Comparison of ENCODE assay signal across 32 cellular contexts in genomic region chr17:31174215-31174614, GRCh38.
"Had no signal": no experiment of that assay in that cellular context is flagged by ENCODE, and none has a peak within 500 bp of the region (broad histone marks: within the 10 kb centered on the region; RNA-seq: fewer than 3 reads in every experiment).

No MANE protein-coding gene starts in this region.

- DNase-seq: activated effector memory CD4-positive, alpha-beta T cell treated with anti-CD3 and anti-CD28 coated beads, Interleukin-2, amount 50 U/mL, for 16 hours; activated effector memory CD4-positive, alpha-beta T cell treated with Interleukin-2 at 50 U/mL for 16 hours; activated gamma-delta T cell; activated gamma-delta T cell treated with Interleukin-2 at 50 U/mL for 16 hours; activated naive CD4-positive, alpha-beta T cell; activated naive CD4-positive, alpha-beta T cell treated with anti-CD3 and anti-CD28 coated beads for 36 hours; activated naive CD4-positive, alpha-beta T cell treated with anti-CD3 and anti-CD28 coated beads, Interleukin-2, amount 10 ng/mL, durations not matched to agents 7 days and 5 days; activated naive CD4-positive, alpha-beta T cell treated with anti-CD3 and anti-CD28 coated beads, Interleukin-2, amount 50 U/mL, for 16 hours; activated naive CD4-positive, alpha-beta T cell treated with Interleukin-2 at 50 U/mL for 16 hours; activated naive CD8-positive, alpha-beta T cell treated with anti-CD3 and anti-CD28 coated beads for 36 hours; activated naive CD8-positive, alpha-beta T cell treated with anti-CD3 and anti-CD28 coated beads, Interleukin-2, amount 10 ng/mL, durations not matched to agents 7 days and 5 days; activated naive CD8-positive, alpha-beta T cell treated with anti-CD3 and anti-CD28 coated beads, Interleukin-2, amount 50 U/mL, for 24 hours; activated T-cell treated with anti-CD3 and anti-CD28 coated beads, Interleukin-2, amount 50 U/mL, for 1 hour; activated T-cell treated with anti-CD3 and anti-CD28 coated beads, Interleukin-2, amount 50 U/mL, for 24 hours; activated T-cell treated with anti-CD3 and anti-CD28 coated beads, Interleukin-2, amount 50 U/mL, for 4 hours; activated T-cell treated with anti-CD3 and anti-CD28 coated beads, Interleukin-2, amount 50 U/mL, for 48 hours; activated T-cell treated with anti-CD3 and anti-CD28 coated beads, Interleukin-2, amount 50 U/mL, for 72 hours; adrenal gland; amniotic stem cell; amygdala; anterior cingulate cortex; aorta; body of pancreas; brain microvascular endothelial cell; caudate nucleus; central memory CD4-positive, alpha-beta T cell; cerebellar nuclear complex had no signal

- H3K27me3 ChIP-seq: adrenal gland, ascending aorta, body of pancreas, brain microvascular endothelial cell, breast epithelium, cardiac muscle cell had no signal

- H3K36me3 ChIP-seq: adrenal gland, brain microvascular endothelial cell, breast epithelium, cardiac muscle cell had no signal

- H3K9me3 ChIP-seq: adrenal gland, ascending aorta, body of pancreas, breast epithelium had no signal

- H3K4me3 ChIP-seq: adrenal gland, ascending aorta, body of pancreas, breast epithelium, cardiac muscle cell had no signal

- H3K4me1 ChIP-seq: adrenal gland, ascending aorta, body of pancreas, breast epithelium had no signal

- H3K27ac ChIP-seq: adrenal gland, ascending aorta, body of pancreas, brain microvascular endothelial cell, breast epithelium, cardiac muscle cell had no signal

- ATAC-seq: activated naive CD4-positive, alpha-beta T cell treated with anti-CD3 and anti-CD28 coated beads, Interleukin-2, amount 50 U/mL, for 72 hours; activated naive CD8-positive, alpha-beta T cell treated with anti-CD3 and anti-CD28 coated beads, Interleukin-2, amount 50 U/mL, for 24 hours; activated T-cell treated with anti-CD3 and anti-CD28 coated beads, Interleukin-2, amount 50 U/mL, for 4 hours; activated T-cell treated with anti-CD3 and anti-CD28 coated beads, Interleukin-2, amount 50 U/mL, for 72 hours; activated T-helper 17 cell treated with anti-CD3 and anti-CD28 coated beads, Interleukin-2, amount 50 U/mL, for 72 hours; body of pancreas had no signal
